8 cellular contexts compared by ENCODE assay signal in genomic region chr22:29470159-29470855, GRCh38.
DNase-seq lines count a peak whose midpoint lies in the region; ATAC-seq, FAIRE-seq and TF ChIP-seq lines count a peak whose summit lies in the region.

No MANE protein-coding gene starts in this region.

- ATAC-seq in HG03565 (IDR thresholded peaks at IDR 0.05; ENCODE audit: unreplicated experiment): no peak

- H3K27me3 ChIP-seq in neuron (ENCODE audit: insufficient read depth, low read length) (peaks cover 14% of the 10 kb centered on the region), subcutaneous abdominal adipose tissue (ENCODE audit: control insufficient read depth in 5 of 5, insufficient read depth in 4 of 5, low read length in 5 of 5) (peaks cover 4 to 16% (median 7%) of the 10 kb centered on the region in 5 donors)

- H3K4me3 ChIP-seq in fibroblast of mammary gland (ENCODE audit: control insufficient read depth, low read depth, low read length) (no peak overlapping the region), neuron (ENCODE audit: low read length) (peak overlapping the region; percentile 23), subcutaneous abdominal adipose tissue (ENCODE audit: low read depth in 1 of 5, low read length in 5 of 5) (peak overlapping the region in 4 of 5 donors; percentile 30 to 59 (median 38))

- H3K9me3 ChIP-seq in neuron (ENCODE audit: low read length) (no peaks in the 10 kb centered on the region), subcutaneous abdominal adipose tissue (ENCODE audit: control insufficient read depth in 5 of 5, low read length in 5 of 5) (no peaks in the 10 kb centered on the region)

- H3K9ac ChIP-seq in subcutaneous abdominal adipose tissue (ENCODE audit: low read length in 5 of 5): no peak overlapping the region

- H3K36me3 ChIP-seq in neuron (ENCODE audit: insufficient read depth, low read length) (no peaks in the 10 kb centered on the region), subcutaneous abdominal adipose tissue (ENCODE audit: control insufficient read depth in 5 of 5, insufficient read depth in 5 of 5, low read length in 5 of 5) (no peaks in the 10 kb centered on the region)

- peak; percentile 80 for DNase-seq in 8988T
- DNase-seq in GM18507 (ENCODE audit: extremely low spot score, insufficient read length, low read depth): peak; percentile 78
- peak; percentile 20 for DNase-seq in NCI-H774 (lab: John Stamatoyannopoulos, UW)
- peak; percentile 90 to 91 for DNase-seq in activated T-cell treated with anti-CD3 and anti-CD28 coated beads, Interleukin-2, amount 50 U/mL, for 48 hours
- peak; percentile 26 for DNase-seq in fibroblast of mammary gland (ENCODE audit: low read depth)

- H3K27ac ChIP-seq in subcutaneous abdominal adipose tissue (ENCODE audit: low read depth, low read length): no peak overlapping the region

- FAIRE-seq in GM18507 (lab: Jason Lieb, UNC): peak; percentile 72

- TF ChIP-seq CTCF in fibroblast of mammary gland (conservative IDR thresholded peaks at IDR 0.05; ENCODE audit: control insufficient read depth, insufficient read depth, low read depth, low read length): peak; percentile 56

- H2AFZ ChIP-seq in neuron (ENCODE audit: low read depth, low read length): no peak overlapping the region

- H3K4me1 ChIP-seq in neuron (ENCODE audit: insufficient read depth, low read length) (no peaks in the 10 kb centered on the region), subcutaneous abdominal adipose tissue (ENCODE audit: control insufficient read depth in 5 of 5, insufficient read depth in 5 of 5, low read length in 5 of 5) (peaks cover 0 to 10% (median 7%) of the 10 kb centered on the region in 5 donors)

Comparison
In these comparisons a context has a peak if more than half of its experiments do, and no peak if none do; other contexts are left out.
1. DNase-seq: peak in every context shown above with its lines; median percentile 90 in activated T-cell treated with anti-CD3 and anti-CD28 coated beads, Interleukin-2, amount 50 U/mL, for 48 hours; 80 in 8988T; 78 in GM18507; 26 in fibroblast of mammary gland; 20 in NCI-H774.